Comparison of ENCODE assay signal across 9 cellular contexts in genomic region chr10:92238062-92238585, GRCh38. TPM values are rescaled to one million over a fixed set of nuclear protein-coding genes. Genes with fewer than 3 reads are reported as not detected.
DNase-seq lines count a peak whose midpoint lies in the region; ATAC-seq and TF ChIP-seq lines count a peak whose summit lies in the region.
"Had no signal": no experiment of that assay in that cellular context is flagged by ENCODE, and none has a peak within 500 bp of the region (broad histone marks: within the 10 kb centered on the region; RNA-seq: fewer than 3 reads in every experiment).

No MANE protein-coding gene starts in this region.

- no peak overlapping the region; the same call in 1 of the 2 replicates for H2AFZ ChIP-seq in Karpas-422 (ENCODE audit: low read length)

- no peak for ATAC-seq in central memory CD8-positive, alpha-beta T cell (replicated peaks; ENCODE audit: extremely low read depth, poor library complexity, severe bottlenecking)
- no peak for ATAC-seq in lung (ENCODE audit: insufficient read depth, low FRiP score)

- H3K79me2 ChIP-seq in Karpas-422 (ENCODE audit: low read length) = peaks cover 63% of the 10 kb centered on the region

- H3K27me3 ChIP-seq in Karpas-422 (ENCODE audit: low read length) = no peaks in the 10 kb centered on the region
- H3K27me3 ChIP-seq in lung (ENCODE audit: control insufficient read depth, insufficient read depth) = no peaks in the 10 kb centered on the region

- peak overlapping the region; percentile 92 for H3K4me3 Mint-ChIP-seq in central memory CD8-positive, alpha-beta T cell
- H3K4me3 Mint-ChIP-seq in activated naive CD4-positive, alpha-beta T cell treated with anti-CD3 and anti-CD28 coated beads, Interleukin-2, amount 10 ng/mL, durations not matched to agents 7 days and 5 days = no peak overlapping the region

- no peaks in the 10 kb centered on the region for H4K20me1 ChIP-seq in Karpas-422 (ENCODE audit: insufficient read depth, low read depth, low read length)

- H3K4me1 ChIP-seq in Karpas-422 (ENCODE audit: low read length) = peaks cover 62% of the 10 kb centered on the region
- peaks cover 5 to 6% of the 10 kb centered on the region in 2 donors for H3K4me1 ChIP-seq in lung (ENCODE audit: control insufficient read depth in 2 of 2, insufficient read depth in 2 of 2, low read length in 2 of 2)

- no peaks in the 10 kb centered on the region for H3K27me3 Mint-ChIP-seq in central memory CD8-positive, alpha-beta T cell
- peaks cover 35% of the 10 kb centered on the region for H3K27me3 Mint-ChIP-seq in activated naive CD4-positive, alpha-beta T cell treated with anti-CD3 and anti-CD28 coated beads, Interleukin-2, amount 10 ng/mL, durations not matched to agents 7 days and 5 days

- WGBS in lung, 2 donors = 72 to 90% methylated on average over 3 of the region's 3 CpGs

- H3K36me3 ChIP-seq in Karpas-422 (ENCODE audit: insufficient read depth, low read length) = no peaks in the 10 kb centered on the region
- peaks cover 0 to 2% of the 10 kb centered on the region in 2 donors for H3K36me3 ChIP-seq in lung (ENCODE audit: control insufficient read depth in 2 of 2, insufficient read depth in 2 of 2, low read length in 2 of 2)

- no peaks in the 10 kb centered on the region for H3K9me2 ChIP-seq in Karpas-422 (replicated peaks; ENCODE audit: insufficient read depth, low read length)

- H3K9me3 ChIP-seq in Karpas-422 (ENCODE audit: low read length) (no peaks in the 10 kb centered on the region), lung (ENCODE audit: control insufficient read depth in 2 of 2, insufficient read depth in 1 of 2, low read length in 1 of 2) (no peaks in the 10 kb centered on the region)

- peak overlapping the region; percentile 93 for H3K4me2 ChIP-seq in Karpas-422 (ENCODE audit: low read depth, low read length, poor library complexity, severe bottlenecking)

- no peaks in the 10 kb centered on the region for H3K9me3 Mint-ChIP-seq in central memory CD8-positive, alpha-beta T cell
- no peaks in the 10 kb centered on the region for H3K9me3 Mint-ChIP-seq in activated naive CD4-positive, alpha-beta T cell treated with anti-CD3 and anti-CD28 coated beads, Interleukin-2, amount 10 ng/mL, durations not matched to agents 7 days and 5 days
- H3K9me3 Mint-ChIP-seq: stimulated activated naive CD8-positive, alpha-beta T cell treated with anti-CD3 and anti-CD28 coated beads, Interleukin-15, Interleukin-2, amounts not matched to agents 100 ng/mL and 50 ng/mL, for 24 hours had no signal

- H3K27ac ChIP-seq in Karpas-422 (ENCODE audit: low read length) (peak overlapping the region; percentile 98), lung (ENCODE audit: low read depth in 1 of 2, low read length in 1 of 2) (peak overlapping the region; percentile 52 to 84), substantia nigra (ENCODE audit: low read depth, low read length, poor library complexity, severe bottlenecking) (peak overlapping the region; percentile 44)

- H3K27ac Mint-ChIP-seq in central memory CD8-positive, alpha-beta T cell (ENCODE audit: low read depth) = no peak overlapping the region
- H3K27ac Mint-ChIP-seq in activated naive CD4-positive, alpha-beta T cell treated with anti-CD3 and anti-CD28 coated beads, Interleukin-2, amount 10 ng/mL, durations not matched to agents 7 days and 5 days = no peak overlapping the region
- H3K27ac Mint-ChIP-seq: stimulated activated naive CD8-positive, alpha-beta T cell treated with anti-CD3 and anti-CD28 coated beads, Interleukin-15, Interleukin-2, amounts not matched to agents 100 ng/mL and 50 ng/mL, for 24 hours had no signal

- H3K4me3 ChIP-seq in Karpas-422 (ENCODE audit: low read length) (peak overlapping the region; percentile 93), lung (no peak overlapping the region)

- DNase-seq in Karpas-422 (peak; percentile 58), lung (ENCODE audit: low spot score) (no peak), substantia nigra (lab: John Stamatoyannopoulos, UW) (peak in 11 of 49 donors; percentile 2 to 25 (median 7)), NCI-H187 treated with DMSO at 0.1 percent for 48 hours (lab: John Stamatoyannopoulos, UW) (no peak), COR-L47 (lab: John Stamatoyannopoulos, UW) (no peak)
- no peak for DNase-seq in central memory CD8-positive, alpha-beta T cell (ENCODE audit: low spot score in 2 of 2)
- no peak for DNase-seq in activated naive CD4-positive, alpha-beta T cell treated with anti-CD3 and anti-CD28 coated beads, Interleukin-2, amount 10 ng/mL, durations not matched to agents 7 days and 5 days
- DNase-seq: aorta had no signal

- TF ChIP-seq CTCF in lung (IDR thresholded peaks at IDR 0.05; ENCODE audit: control extremely low read depth, extremely low read depth) = no peak

- peak overlapping the region; percentile 89 for H3K9ac ChIP-seq in Karpas-422 (ENCODE audit: low read length)

- peaks cover 10% of the 10 kb centered on the region for H3K36me3 Mint-ChIP-seq in central memory CD8-positive, alpha-beta T cell (ENCODE audit: insufficient read depth)
- peaks cover 19% of the 10 kb centered on the region for H3K36me3 Mint-ChIP-seq in activated naive CD4-positive, alpha-beta T cell treated with anti-CD3 and anti-CD28 coated beads, Interleukin-2, amount 10 ng/mL, durations not matched to agents 7 days and 5 days

- peaks cover 44% of the 10 kb centered on the region for H3K4me1 Mint-ChIP-seq in central memory CD8-positive, alpha-beta T cell
- H3K4me1 Mint-ChIP-seq in activated naive CD4-positive, alpha-beta T cell treated with anti-CD3 and anti-CD28 coated beads, Interleukin-2, amount 10 ng/mL, durations not matched to agents 7 days and 5 days = peaks cover 28% of the 10 kb centered on the region

- CTCF ChIA-PET in activated naive CD4-positive, alpha-beta T cell treated with anti-CD3 and anti-CD28 coated beads, Interleukin-2, amount 10 ng/mL, durations not matched to agents 7 days and 5 days (lab: Charles Lee) = interaction anchor here (0.6 kb wide), 1 partner anchor 480 kb away, joined by 4 read pairs; no protein-coding TSS in a partner anchor

RNA-seq across cellular contexts. Expression of gene CPEB3, which starts 52.8 kb away (rescaled TPM):
- 3.0 and 6.0 TPM in 2 replicates for total RNA-seq in Karpas-422 (2014; rRNA removed; shearing (Covaris generic); ENCODE audit: low replicate concordance)
- 1 to 10 TPM; 4.3 to 5.1 TPM for total RNA-seq in lung
- 1 to 10 TPM; 1.1 to 1.3 TPM for polyA plus RNA-seq in lung

RNA-seq across cellular contexts. Expression of gene MARCHF5, which starts 52.8 kb away (rescaled TPM):
- 3.3 and 7.6 TPM in 2 replicates for total RNA-seq in Karpas-422 (2014; rRNA removed; shearing (Covaris generic); ENCODE audit: low replicate concordance)
- total RNA-seq in lung = 10 to 100 TPM; 25.1 to 38.1 TPM
- 10 to 100 TPM; 10.0 to 20.7 TPM for polyA plus RNA-seq in lung

Comparison
In these comparisons a context has a peak if more than half of its experiments do, and no peak if none do; other contexts are left out.
1. H3K27ac ChIP-seq: peak in every context shown above with its lines; median percentile 98 in Karpas-422; 68 in lung; 44 in substantia nigra.